Comparison of ENCODE assay signal across 8 cellular contexts in genomic region chr17:41966453-41967140, GRCh38. TPM values are rescaled to one million over a fixed set of nuclear protein-coding genes. Genes with fewer than 3 reads are reported as not detected.
DNase-seq lines count a peak whose midpoint lies in the region; ATAC-seq and TF ChIP-seq lines count a peak whose summit lies in the region.

Gene CNP (plus strand): TSS chr17:41966795. CDS start chr17:41966885, 90 bp downstream.

- peak within 1 kb of the TSS; percentile 96 for H3K9ac ChIP-seq in SK-N-SH

- H3K4me2 ChIP-seq in SK-N-SH, result peak within 1 kb of the TSS; percentile 91

- H3K79me2 ChIP-seq in SK-N-SH (ENCODE audit: insufficient read depth), result peaks cover 48% of the 10 kb centered on the region

- peak; percentile 89 for DNase-seq in EH (ENCODE audit: low read depth)
- peak; percentile 91 for DNase-seq in HCEC 1CT
- peak; percentile 94 for DNase-seq in NB4 (ENCODE audit: low read depth)
- DNase-seq in SK-N-SH, result peak; percentile 99
- DNase-seq in activated naive CD4-positive, alpha-beta T cell treated with anti-CD3 and anti-CD28 coated beads, Interleukin-2, amount 10 ng/mL, durations not matched to agents 7 days and 5 days, result peak; percentile 93
- DNase-seq in globus pallidus (ENCODE audit: low spot score), result peak; percentile 93
- DNase-seq in omental fat pad (ENCODE audit: low spot score), result peak; percentile 69
- DNase-seq in suprapubic skin (ENCODE audit: low spot score in 2 of 2), result peak; percentile 92 to 95

- peaks cover 8% of the 10 kb centered on the region for H3F3A ChIP-seq in SK-N-SH (replicated peaks; ENCODE audit: insufficient read depth)

- no peaks in the 10 kb centered on the region for H3K9me3 ChIP-seq in SK-N-SH
- no peaks in the 10 kb centered on the region for H3K9me3 ChIP-seq in suprapubic skin

- WGBS in SK-N-SH (ENCODE audit: low lambda C conversion rate), result 0% methylated on average over 14 of the region's 71 CpGs
- 2% methylated on average over 20 of the region's 71 CpGs for WGBS in suprapubic skin

- H2AFZ ChIP-seq in SK-N-SH (ENCODE audit: low read depth), result peak within 1 kb of the TSS; percentile 83

- H3K27ac ChIP-seq in SK-N-SH (ENCODE audit: low read depth in 2 of 2, low read length in 1 of 2) (peak within 1 kb of the TSS; percentile 65 to 91), suprapubic skin (peak within 1 kb of the TSS; percentile 89)

- CTCF ChIA-PET in SK-N-SH (lab: Yijun Ruan, JAX), result interaction anchor here (0.7 to 4.6 kb wide), 11 partner anchors 27 to 345 kb away, joined by 3 to 21 read pairs (median 4); partner anchors contain the start of genes DNAJC7, KAT2A, NKIRAS2 and P3H4
- CTCF ChIA-PET in activated naive CD4-positive, alpha-beta T cell treated with anti-CD3 and anti-CD28 coated beads, Interleukin-2, amount 10 ng/mL, durations not matched to agents 7 days and 5 days (lab: Charles Lee), result interaction anchor here (0.9 to 2.6 kb wide), 7 partner anchors 11 to 215 kb away, joined by 3 to 12 read pairs (median 4); partner anchors contain the start of genes NKIRAS2 and ODAD4

- H3K27me3 Mint-ChIP-seq in activated naive CD4-positive, alpha-beta T cell treated with anti-CD3 and anti-CD28 coated beads, Interleukin-2, amount 10 ng/mL, durations not matched to agents 7 days and 5 days, result peaks cover 29% of the 10 kb centered on the region

- TF ChIP-seq POLR2A in NB4 (IDR thresholded peaks at IDR 0.05; ENCODE audit: extremely low read depth, insufficient read length), result peak; percentile 55
- TF ChIP-seq POLR2A in suprapubic skin (IDR thresholded peaks at IDR 0.05), result peak in 1 of 2 donors; percentile 76

- TF ChIP-seq RAD21 in SK-N-SH (IDR thresholded peaks at IDR 0.05; ENCODE audit: low read length), result no peak

- TF ChIP-seq CTCF in NB4 (IDR thresholded peaks at IDR 0.05; ENCODE audit: low read depth, low read length) (no peak), SK-N-SH (IDR thresholded peaks at IDR 0.05) (no peak), omental fat pad (IDR thresholded peaks at IDR 0.05) (no peak), suprapubic skin (IDR thresholded peaks at IDR 0.05) (no peak)

- peaks cover 46% of the 10 kb centered on the region for H3K4me1 Mint-ChIP-seq in activated naive CD4-positive, alpha-beta T cell treated with anti-CD3 and anti-CD28 coated beads, Interleukin-2, amount 10 ng/mL, durations not matched to agents 7 days and 5 days

- peak within 1 kb of the TSS; percentile 82 for H3K4me3 Mint-ChIP-seq in activated naive CD4-positive, alpha-beta T cell treated with anti-CD3 and anti-CD28 coated beads, Interleukin-2, amount 10 ng/mL, durations not matched to agents 7 days and 5 days

- H3K36me3 ChIP-seq in SK-N-SH (replicated peaks in 1 of 2; ENCODE audit: control insufficient read depth in 1 of 2, insufficient read depth in 2 of 2, low read length in 1 of 2) (peaks cover 18 to 22% of the 10 kb centered on the region in 2 experiments), suprapubic skin (peaks cover 21% of the 10 kb centered on the region)

- TF ChIP-seq EP300 in SK-N-SH (IDR thresholded peaks at IDR 0.05; ENCODE audit: borderline replicate concordance in 1 of 2, low read depth in 1 of 2, low read length in 1 of 2) (no peak), suprapubic skin (IDR thresholded peaks at IDR 0.05) (no peak)

- no peaks in the 10 kb centered on the region for H3K9me3 Mint-ChIP-seq in activated naive CD4-positive, alpha-beta T cell treated with anti-CD3 and anti-CD28 coated beads, Interleukin-2, amount 10 ng/mL, durations not matched to agents 7 days and 5 days

- ATAC-seq in omental fat pad (ENCODE audit: low FRiP score), result peak; percentile 89

- H3K36me3 Mint-ChIP-seq in activated naive CD4-positive, alpha-beta T cell treated with anti-CD3 and anti-CD28 coated beads, Interleukin-2, amount 10 ng/mL, durations not matched to agents 7 days and 5 days, result peaks cover 13% of the 10 kb centered on the region

- H3K4me3 ChIP-seq in NB4 (ENCODE audit: low read depth, low read length) (peak within 1 kb of the TSS; percentile 84), SK-N-SH (ENCODE audit: low read depth in 2 of 2, low read length in 1 of 2) (peak within 1 kb of the TSS; percentile 93 to 96), suprapubic skin (peak within 1 kb of the TSS; percentile 93)

- POLR2A ChIA-PET in SK-N-SH (lab: Yijun Ruan, JAX), result interaction anchor here (0.7 to 2.2 kb wide), 4 partner anchors 50 to 137 kb away, joined by 3 to 10 read pairs (median 4); partner anchors contain the start of gene DNAJC7

- no peaks in the 10 kb centered on the region for H4K20me1 ChIP-seq in SK-N-SH (ENCODE audit: insufficient read depth)

- H3K27ac Mint-ChIP-seq in activated naive CD4-positive, alpha-beta T cell treated with anti-CD3 and anti-CD28 coated beads, Interleukin-2, amount 10 ng/mL, durations not matched to agents 7 days and 5 days, result peak within 1 kb of the TSS; percentile 89

- H3K27me3 ChIP-seq in SK-N-SH (ENCODE audit: insufficient read depth), result no peaks in the 10 kb centered on the region
- no peaks in the 10 kb centered on the region for H3K27me3 ChIP-seq in suprapubic skin

- no peaks in the 10 kb centered on the region for H3K9me2 ChIP-seq in SK-N-SH

- H3K4me1 ChIP-seq in SK-N-SH (ENCODE audit: control insufficient read depth in 1 of 2, insufficient read depth in 2 of 2, low read depth in 1 of 2, low read length in 1 of 2) (peaks cover 5 to 34% of the 10 kb centered on the region in 2 experiments; a peak in 2 of 4 replicates), suprapubic skin (peaks cover 56% of the 10 kb centered on the region)

TF ChIP-seq in SK-N-SH, 30 proteins besides CTCF, POLR2A, EP300 and RAD21 (continues in another document):
- TF ChIP-seq ELF1 (IDR thresholded peaks at IDR 0.05), result 0 out of 2 replicates have a peak, but pooled peaks have one; percentile 19
- peak; percentile 81 for TF ChIP-seq TAF1 (IDR thresholded peaks at IDR 0.05; ENCODE audit: borderline replicate concordance, low read depth, low read length)
- no peak for TF ChIP-seq RFX5 (IDR thresholded peaks at IDR 0.05; ENCODE audit: low read length)
- peak; percentile 87 for TF ChIP-seq MXI1 (IDR thresholded peaks at IDR 0.05; ENCODE audit: low read depth, low read length)
- TF ChIP-seq POLR2AphosphoS5 (IDR thresholded peaks at IDR 0.05; ENCODE audit: low read depth, low read length), result peak; percentile 88
- 0 out of 2 replicates have a peak, but pooled peaks have one; percentile 15 for TF ChIP-seq NFIC (IDR thresholded peaks at IDR 0.05; ENCODE audit: borderline replicate concordance)
- no peak for TF ChIP-seq MEF2A (IDR thresholded peaks at IDR 0.05; ENCODE audit: borderline replicate concordance, low read depth)
- no peak; the same call in 1 of the 2 replicates for TF ChIP-seq USF2 (IDR thresholded peaks at IDR 0.05; ENCODE audit: borderline replicate concordance, low read depth, low read length)
- TF ChIP-seq NRF1 (IDR thresholded peaks at IDR 0.05; ENCODE audit: low read depth, low read length), result peak; percentile 86
- peak; percentile 96 for TF ChIP-seq ZBTB33 (IDR thresholded peaks at IDR 0.05; ENCODE audit: borderline replicate concordance, low read depth)
- peak; percentile 99 for TF ChIP-seq CHD2 (IDR thresholded peaks at IDR 0.05; ENCODE audit: low read length, partially characterized antibody)
- no peak for TF ChIP-seq IRF3 (IDR thresholded peaks at IDR 0.05; ENCODE audit: low read depth, low read length)
- TF ChIP-seq JUND (IDR thresholded peaks at IDR 0.05), result no peak
- no peak for TF ChIP-seq USF1 (IDR thresholded peaks at IDR 0.05; ENCODE audit: borderline replicate concordance, low read depth)
- TF ChIP-seq RCOR1 (IDR thresholded peaks at IDR 0.05; ENCODE audit: low read length), result no peak
- no peak for TF ChIP-seq SMC3 (IDR thresholded peaks at IDR 0.05; ENCODE audit: low read depth, low read length)

RNA-seq across cellular contexts. Expression of gene CNP, which starts in this region (rescaled TPM):
- polyA plus RNA-seq in SK-N-SH (2012; rRNA removed), result 44.8 and 54.8 TPM in 2 replicates
- 24.4 and 36.0 TPM in 2 replicates for polyA plus RNA-seq in SK-N-SH (2012; cell fraction: cytosol; rRNA removed)
- 47.8 and 67.5 TPM in 2 replicates for polyA plus RNA-seq in SK-N-SH (2012; cell fraction: nucleus; rRNA removed)
- 10 to 100 TPM; 42.2 to 62.9 (median 49.8) TPM for total RNA-seq in omental fat pad
- total RNA-seq in suprapubic skin, result 10 to 100 TPM; 44.3 to 55.1 (median 47.3) TPM

Comparison
In these comparisons a context has a peak if more than half of its experiments do, and no peak if none do; other contexts are left out.
1. Peak in every context shown above with its lines: DNase-seq, ATAC-seq, H3K4me3 ChIP-seq and H3K27ac ChIP-seq.